ENCODE assay signal across 10 cellular contexts in genomic region chr17:6894206-6894528, GRCh38.
A peak's percentile ranks its signal among the peaks of the same experiment; 100 is the strongest.
DNase-seq lines count a peak whose midpoint lies in the region; ATAC-seq and TF ChIP-seq lines count a peak whose summit lies in the region.
"Had no signal": no experiment of that assay in that cellular context is flagged by ENCODE, and none has a peak within 500 bp of the region (broad histone marks: within the 10 kb centered on the region; RNA-seq: fewer than 3 reads in every experiment).

No MANE protein-coding gene starts in this region.

- no peak overlapping the region for H3K23ac ChIP-seq in neuronal stem cell (ENCODE audit: low read depth, low read length, poor library complexity)

- H3K27me3 ChIP-seq in neuronal stem cell (ENCODE audit: control insufficient read depth in 3 of 3, insufficient read depth in 3 of 3, low read depth in 1 of 3, low read length in 3 of 3), result peaks cover 0 to 53% (median 3%) of the 10 kb centered on the region in 3 experiments

- ATAC-seq in GM19324 (IDR thresholded peaks at IDR 0.05; ENCODE audit: low FRiP score, unreplicated experiment), result no peak

- no CpG with 5 or more reads among the region's 18 CpGs for WGBS in neuronal stem cell (ENCODE audit: extremely low coverage in 2 of 2, insufficient read length in 2 of 2, insufficient replicate concordance in 1 of 2), 2 donors

- H3K4me2 ChIP-seq in neuronal stem cell (ENCODE audit: insufficient read depth, low read length, poor library complexity, severe bottlenecking), result peak overlapping the region; percentile 73

- peak; percentile 58 for TF ChIP-seq CTCF in LNCaP clone FGC (IDR thresholded peaks at IDR 0.05; ENCODE audit: control insufficient read depth, extremely low read depth, insufficient read depth)

- H3K18ac ChIP-seq in neuronal stem cell (ENCODE audit: low read length), result peak overlapping the region; percentile 69

- H3K9ac ChIP-seq in neuronal stem cell (ENCODE audit: low read depth, low read length, poor library complexity), result no peak overlapping the region

- H2BK15ac ChIP-seq in neuronal stem cell (ENCODE audit: low read length), result no peak overlapping the region

- H2AK5ac ChIP-seq in neuronal stem cell (ENCODE audit: low read depth, low read length), result no peak overlapping the region

- no peak overlapping the region for H4K8ac ChIP-seq in neuronal stem cell (ENCODE audit: low read depth, low read length)

- H3K36me3 ChIP-seq in neuronal stem cell (replicated peaks in 1 of 2; ENCODE audit: control insufficient read depth in 2 of 2, insufficient read depth in 2 of 2, low read length in 2 of 2), result peaks cover 0 to 2% of the 10 kb centered on the region in 2 donors

- H2AFZ ChIP-seq in neuronal stem cell (ENCODE audit: low read length), result peak overlapping the region; percentile 40

- peak overlapping the region; percentile 20 for H2BK120ac ChIP-seq in neuronal stem cell (ENCODE audit: low read depth, low read length)

- H3K4me1 ChIP-seq in neuronal stem cell (ENCODE audit: control insufficient read depth in 2 of 2, insufficient read depth in 1 of 2, low read depth in 1 of 2, low read length in 2 of 2), result peaks cover 3 to 6% of the 10 kb centered on the region in 2 donors

- DNase-seq in ELF-1 (ENCODE audit: low read depth, low spot score) (peak; percentile 75), LNCaP clone FGC (ENCODE audit: low read depth) (no peak), ecto neural progenitor cell (ENCODE audit: low spot score) (peak; percentile 79), neuronal stem cell (ENCODE audit: low spot score) (peak; percentile 44), NCI-H2196 (lab: John Stamatoyannopoulos, UW; ENCODE audit: unreplicated experiment) (no peak), SKM-1 (lab: John Stamatoyannopoulos, UW; ENCODE audit: unreplicated experiment) (no peak), NCI-H226 (no peak)
- DNase-seq: activated CD4-positive, CD25-positive, alpha-beta regulatory T cell treated with anti-CD3 and anti-CD28 coated beads, Interleukin-2, amount 50 U/mL, for 72 hours; NCI-H1048 had no signal

- H3K4me3 ChIP-seq in LNCaP clone FGC (ENCODE audit: low read depth, low read length) (no peak overlapping the region), neuronal stem cell (ENCODE audit: low read length in 2 of 2) (peak overlapping the region in 1 of 2 donors; percentile 71)

- H4K91ac ChIP-seq in neuronal stem cell (ENCODE audit: low read depth, low read length, poor library complexity), result no peak overlapping the region

- H3K79me1 ChIP-seq in neuronal stem cell (ENCODE audit: low read depth, low read length), result no peaks in the 10 kb centered on the region

- no peaks in the 10 kb centered on the region for H3K9me3 ChIP-seq in neuronal stem cell (replicated peaks in 1 of 2; ENCODE audit: control insufficient read depth in 2 of 2, insufficient read depth in 1 of 2, low read depth in 1 of 2, low read length in 2 of 2)

- H3K4ac ChIP-seq in neuronal stem cell (ENCODE audit: low read length), result no peak overlapping the region

- H3K14ac ChIP-seq in neuronal stem cell (ENCODE audit: low read length), result no peak overlapping the region

- H3K27ac ChIP-seq in neuronal stem cell (replicated peaks; ENCODE audit: low read length), result no peak overlapping the region

- H2BK5ac ChIP-seq in neuronal stem cell (ENCODE audit: low read length), result no peak overlapping the region

- H2BK12ac ChIP-seq in neuronal stem cell (ENCODE audit: low read length), result no peak overlapping the region

Comparison
In these comparisons a context has a peak if more than half of its experiments do, and no peak if none do; other contexts are left out.
1. DNase-seq: peak in ELF-1 (single experiment), ecto neural progenitor cell (single experiment) and neuronal stem cell (single experiment); none in LNCaP clone FGC (single experiment), NCI-H2196 (single experiment), SKM-1 (single experiment) and NCI-H226 (single experiment).